Comparison of ENCODE assay signal across 8 cellular contexts in genomic region chr15:46450810-46451182, GRCh38.
"Had no signal": no experiment of that assay in that cellular context is flagged by ENCODE, and none has a peak within 500 bp of the region (broad histone marks: within the 10 kb centered on the region; RNA-seq: fewer than 3 reads in every experiment).

No MANE protein-coding gene starts in this region.

- H3K36me3 ChIP-seq: HAP-1 had no signal

- H3K4me1 ChIP-seq: HAP-1 had no signal

- ATAC-seq: HCT116, K562 had no signal

- H3K4me3 ChIP-seq: GM23248, HAP-1, K562 had no signal

- FAIRE-seq: K562 had no signal

- H3K9me3 ChIP-seq: HAP-1 had no signal

- DNase-seq: GM23248, GOT3, H7, HFFc6, IMR-90 had no signal
